Comparison of ENCODE assay signal across 22 cellular contexts in genomic region chr1:44513111-44513510, GRCh38.
"Had no signal": no experiment of that assay in that cellular context is flagged by ENCODE, and none has a peak within 500 bp of the region (broad histone marks: within the 10 kb centered on the region; RNA-seq: fewer than 3 reads in every experiment).

No MANE protein-coding gene starts in this region.

- ATAC-seq: esophagus mucosa, T-helper 17 cell had no signal

- DNase-seq: activated CD4-positive, alpha-beta memory T cell treated with anti-CD3 and anti-CD28 coated beads, Interleukin-2, amount 10 ng/mL, durations not matched to agents 7 days and 5 days; activated CD4-positive, alpha-beta T cell treated with anti-CD3 and anti-CD28 coated beads for 1 hour; activated CD4-positive, alpha-beta T cell treated with anti-CD3 and anti-CD28 coated beads for 4 hours; activated CD4-positive, alpha-beta T cell treated with anti-CD3 and anti-CD28 coated beads, Interleukin-2, amount 10 ng/mL, durations not matched to agents 7 days and 5 days; activated CD4-positive, alpha-beta T cell treated with anti-CD3 and anti-CD28 coated beads, Interleukin-2, amount 50 U/mL, for 4 hours; activated CD8-positive, alpha-beta memory T cell treated with anti-CD3 and anti-CD28 coated beads, Interleukin-2, amount 50 U/mL, for 48 hours; activated gamma-delta T cell; activated naive CD4-positive, alpha-beta T cell; activated naive CD4-positive, alpha-beta T cell treated with anti-CD3 and anti-CD28 coated beads, Interleukin-2, amount 10 ng/mL, durations not matched to agents 7 days and 5 days; activated naive CD8-positive, alpha-beta T cell treated with anti-CD3 and anti-CD28 coated beads, Interleukin-2, amount 10 ng/mL, durations not matched to agents 7 days and 5 days; activated T-cell treated with anti-CD3 and anti-CD28 coated beads for 4 hours; activated T-cell treated with anti-CD3 and anti-CD28 coated beads, Interleukin-2, amount 50 U/mL, for 24 hours; activated T-cell treated with anti-CD3 and anti-CD28 coated beads, Interleukin-2, amount 50 U/mL, for 72 hours; anterior cingulate cortex; brain microvascular endothelial cell; colonic mucosa; effector memory CD4-positive, alpha-beta T cell; foreskin fibroblast; T-helper 1 cell; T-helper 17 cell; T1000 had no signal

- H3K27me3 ChIP-seq: colonic mucosa had no signal

- H3K36me3 ChIP-seq: brain microvascular endothelial cell, colonic mucosa had no signal

- H3K9me3 ChIP-seq: colonic mucosa had no signal

- H3K27ac ChIP-seq: brain microvascular endothelial cell, colonic mucosa had no signal

- H3K4me1 ChIP-seq: colonic mucosa had no signal

- H3K4me3 ChIP-seq: colonic mucosa had no signal
